In the genomic region with DNA sequence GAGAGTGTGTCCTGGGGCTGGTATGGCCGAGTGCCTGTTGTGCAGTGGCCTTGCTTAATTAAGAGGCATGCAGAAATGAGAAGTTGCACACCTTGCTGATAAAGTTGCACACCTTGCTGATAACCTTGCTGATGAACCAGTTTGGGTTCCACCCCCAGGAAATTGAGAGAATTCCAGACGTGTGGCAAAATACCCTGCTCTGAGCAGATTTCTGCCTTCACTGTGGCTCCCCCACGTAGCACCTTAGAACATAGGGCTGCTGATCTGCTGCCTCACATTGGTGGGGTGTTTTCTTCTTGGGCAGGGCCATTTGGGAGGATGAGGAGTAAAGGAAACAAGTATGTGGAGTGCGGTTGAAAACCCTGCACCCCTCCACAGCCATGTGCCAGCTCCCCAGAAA, we compare ENCODE assay signal across 27 cellular contexts.
"Had no signal": no experiment of that assay in that cellular context is flagged by ENCODE, and none has a peak within 500 bp of the region (broad histone marks: within the 10 kb centered on the region; RNA-seq: fewer than 3 reads in every experiment).

No MANE protein-coding gene starts in this region.

- DNase-seq: colonic mucosa; cortex of kidney; dermis blood vessel endothelial cell; dorsolateral prefrontal cortex; effector CD4-positive, alpha-beta T cell; effector CD8-positive, alpha-beta T cell; effector memory CD4-positive, alpha-beta T cell; effector memory CD8-positive, alpha-beta T cell; endodermal cell; erythroblast; esophagus squamous epithelium; foreskin fibroblast; foreskin keratinocyte; foreskin melanocyte; gastrocnemius medialis; glutamatergic neuron; heart right ventricle had no signal

- H3K27ac ChIP-seq: colonic mucosa, coronary artery, epithelial cell of prostate, esophagus muscularis mucosa, esophagus squamous epithelium, foreskin keratinocyte, gastroesophageal sphincter, heart left ventricle, heart right ventricle had no signal

- H3K4me3 ChIP-seq: colonic mucosa, coronary artery, dorsolateral prefrontal cortex, esophagus muscularis mucosa, esophagus squamous epithelium, gastrocnemius medialis, gastroesophageal sphincter, heart left ventricle, heart right ventricle had no signal

- H3K9me3 ChIP-seq: colonic mucosa, esophagus muscularis mucosa, esophagus squamous epithelium, gastrocnemius medialis, gastroesophageal sphincter, heart left ventricle, heart right ventricle had no signal

- H3K27me3 ChIP-seq: colonic mucosa, dorsolateral prefrontal cortex, esophagus muscularis mucosa, esophagus squamous epithelium, foreskin keratinocyte, gastrocnemius medialis, gastroesophageal sphincter, heart left ventricle, heart right ventricle had no signal

- H3K4me1 ChIP-seq: colonic mucosa, esophagus squamous epithelium, foreskin keratinocyte, gastroesophageal sphincter had no signal

- FAIRE-seq: colon, endometrium, endothelial cell of umbilical vein, frontal cortex had no signal

- ATAC-seq: effector memory CD8-positive, alpha-beta T cell; esophagus mucosa; foreskin keratinocyte; gastrocnemius medialis; gastroesophageal sphincter; heart left ventricle; heart right ventricle had no signal
